27 cellular contexts compared by ENCODE assay signal in the genomic region with DNA sequence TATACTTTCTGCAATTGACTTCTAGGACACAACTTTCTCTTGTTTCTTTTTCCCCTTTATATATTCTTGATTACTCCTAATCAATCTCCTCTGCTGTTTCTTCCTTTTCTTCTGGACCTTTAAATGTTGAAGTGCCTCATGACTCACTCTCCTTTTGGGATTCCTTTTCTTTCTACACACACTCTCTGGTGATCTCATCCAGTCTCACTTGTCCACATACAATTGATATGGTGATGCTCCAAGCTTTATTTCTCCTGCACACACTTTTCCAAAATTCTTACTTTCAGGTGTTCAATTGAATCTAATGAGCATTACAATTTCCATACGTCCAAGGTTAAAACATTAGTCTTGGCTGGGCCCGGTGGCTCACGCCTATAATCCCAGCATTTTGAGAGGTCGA.
A peak's percentile ranks its signal among the peaks of the same experiment; 100 is the strongest.
DNase-seq lines count a peak whose midpoint lies in the region; ATAC-seq and TF ChIP-seq lines count a peak whose summit lies in the region.
"Had no signal": no experiment of that assay in that cellular context is flagged by ENCODE, and none has a peak within 500 bp of the region (broad histone marks: within the 10 kb centered on the region; RNA-seq: fewer than 3 reads in every experiment).

No MANE protein-coding gene starts in this region.

- H3K4me2 ChIP-seq in SK-N-SH, result no peak overlapping the region

- TF ChIP-seq CTCF in fibroblast of pulmonary artery (IDR thresholded peaks at IDR 0.05; ENCODE audit: low read length, missing control alignments) (no peak), SK-N-SH (IDR thresholded peaks at IDR 0.05) (no peak)

- TF ChIP-seq RAD21 in SK-N-SH (IDR thresholded peaks at IDR 0.05; ENCODE audit: low read length), result no peak

- no peak overlapping the region for H3K27ac ChIP-seq in SK-N-SH (ENCODE audit: low read depth in 2 of 2, low read length in 1 of 2)
- H3K27ac ChIP-seq: esophagus squamous epithelium, left ventricle myocardium inferior, SJCRH30 had no signal

- no peak overlapping the region for H3K4me3 ChIP-seq in adipocyte (ENCODE audit: low read length)
- no peak overlapping the region for H3K4me3 ChIP-seq in fibroblast of pulmonary artery (replicated peaks; ENCODE audit: low read depth, low read length)
- H3K4me3 ChIP-seq in SK-N-SH (ENCODE audit: low read depth in 2 of 2, low read length in 1 of 2), result no peak overlapping the region
- H3K4me3 ChIP-seq: esophagus squamous epithelium, left ventricle myocardium inferior, SJCRH30 had no signal

- POLR2A ChIA-PET in SK-N-SH (lab: Yijun Ruan, JAX), result no interaction called here

- H4K20me1 ChIP-seq in SK-N-SH (ENCODE audit: insufficient read depth), result no peaks in the 10 kb centered on the region

- ATAC-seq in GM18519 (IDR thresholded peaks at IDR 0.05; ENCODE audit: low FRiP score, unreplicated experiment), result no peak
- ATAC-seq in GM21515 (IDR thresholded peaks at IDR 0.05; ENCODE audit: unreplicated experiment), result no peak
- ATAC-seq in GM21723 (IDR thresholded peaks at IDR 0.05; ENCODE audit: unreplicated experiment), result no peak
- ATAC-seq: activated T-cell treated with anti-CD3 and anti-CD28 coated beads, Interleukin-2, amount 50 U/mL, for 72 hours; naive thymus-derived CD4-positive, alpha-beta T cell; Panc1; T-cell had no signal

- H3K4me1 ChIP-seq in adipocyte (ENCODE audit: control insufficient read depth, insufficient read depth, low read length), result no peaks in the 10 kb centered on the region
- H3K4me1 ChIP-seq in SK-N-SH (ENCODE audit: control insufficient read depth in 1 of 2, insufficient read depth in 2 of 2, low read depth in 1 of 2, low read length in 1 of 2), result no peaks in the 10 kb centered on the region
- H3K4me1 ChIP-seq: esophagus squamous epithelium, left ventricle myocardium inferior, SJCRH30 had no signal

- no peaks in the 10 kb centered on the region for H3K9me2 ChIP-seq in SK-N-SH

- no peaks in the 10 kb centered on the region for H3K9me3 ChIP-seq in adipocyte (ENCODE audit: control insufficient read depth, low read length)
- H3K9me3 ChIP-seq in SK-N-SH, result no peaks in the 10 kb centered on the region; the same call in 1 of the 2 replicates
- H3K9me3 ChIP-seq: SJCRH30 had no signal

- WGBS in SK-N-SH (ENCODE audit: low lambda C conversion rate), result 23% methylated on average over 4 of the region's 4 CpGs

- H3K27me3 ChIP-seq in adipocyte (replicated peaks; ENCODE audit: control insufficient read depth, insufficient read depth, low read length), result no peaks in the 10 kb centered on the region
- no peaks in the 10 kb centered on the region for H3K27me3 ChIP-seq in SK-N-SH (ENCODE audit: insufficient read depth)
- H3K27me3 ChIP-seq: esophagus squamous epithelium, SJCRH30 had no signal

- no peaks in the 10 kb centered on the region for H3F3A ChIP-seq in SK-N-SH (replicated peaks; ENCODE audit: insufficient read depth)

- H3K79me2 ChIP-seq in SK-N-SH (ENCODE audit: insufficient read depth), result no peaks in the 10 kb centered on the region

- H2AFZ ChIP-seq in SK-N-SH (ENCODE audit: low read depth), result no peak overlapping the region

- CTCF ChIA-PET in SK-N-SH (lab: Yijun Ruan, JAX), result no interaction called here

- H3K9ac ChIP-seq in adipocyte (ENCODE audit: low read length) (no peak overlapping the region), SK-N-SH (no peak overlapping the region)

- no peak for TF ChIP-seq EP300 in SK-N-SH (IDR thresholded peaks at IDR 0.05; ENCODE audit: borderline replicate concordance in 1 of 2, low read depth in 1 of 2, low read length in 1 of 2)

- H3K36me3 ChIP-seq in adipocyte (ENCODE audit: control insufficient read depth, insufficient read depth, low read length, severe bottlenecking) (no peaks in the 10 kb centered on the region), SK-N-SH (replicated peaks in 1 of 2; ENCODE audit: control insufficient read depth in 1 of 2, insufficient read depth in 2 of 2, low read length in 1 of 2) (no peaks in the 10 kb centered on the region)
- H3K36me3 ChIP-seq: esophagus squamous epithelium, left ventricle myocardium inferior, SJCRH30 had no signal

- peak; percentile 20 for DNase-seq in HS-5 (ENCODE audit: low read depth)
- peak; percentile 21 for DNase-seq in adipocyte (ENCODE audit: low read depth)
- peak; percentile 27 for DNase-seq in fibroblast of pulmonary artery (ENCODE audit: low read depth)
- no peak for DNase-seq in SK-N-SH
- DNase-seq: activated CD4-positive, alpha-beta T cell treated with anti-CD3 and anti-CD28 coated beads, Interleukin-2, amount 50 U/mL, for 4 hours; activated CD4-positive, CD25-positive, alpha-beta regulatory T cell; activated naive CD4-positive, alpha-beta T cell treated with Interleukin-2 at 50 U/mL for 16 hours; activated T-cell treated with anti-CD3 and anti-CD28 coated beads, Interleukin-2, amount 50 U/mL, for 72 hours; caudate nucleus; DND-41; endodermal cell; esophagus squamous epithelium; H9; islet precursor cell; Karpas-422; left ventricle myocardium inferior; naive thymus-derived CD4-positive, alpha-beta T cell; NCI-H1694 treated with DMSO at 0.1 percent for 48 hours; NCI-H2171; NCI-H526; SJCRH30; stimulated activated naive CD4-positive, alpha-beta T cell; T-cell had no signal

TF ChIP-seq in SK-N-SH, 30 proteins besides CTCF, POLR2A, EP300 and RAD21:
- TF ChIP-seq, protein P1, sequence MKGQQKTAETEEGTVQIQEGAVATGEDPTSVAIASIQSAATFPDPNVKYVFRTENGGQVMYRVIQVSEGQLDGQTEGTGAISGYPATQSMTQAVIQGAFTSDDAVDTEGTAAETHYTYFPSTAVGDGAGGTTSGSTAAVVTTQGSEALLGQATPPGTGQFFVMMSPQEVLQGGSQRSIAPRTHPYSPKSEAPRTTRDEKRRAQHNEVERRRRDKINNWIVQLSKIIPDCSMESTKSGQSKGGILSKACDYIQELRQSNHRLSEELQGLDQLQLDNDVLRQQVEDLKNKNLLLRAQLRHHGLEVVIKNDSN (IDR thresholded peaks at IDR 0.05; ENCODE audit: borderline replicate concordance, low read depth), result no peak
- no peak for TF ChIP-seq YY1 (IDR thresholded peaks at IDR 0.05; ENCODE audit: low read depth)
- TF ChIP-seq, protein P2, sequence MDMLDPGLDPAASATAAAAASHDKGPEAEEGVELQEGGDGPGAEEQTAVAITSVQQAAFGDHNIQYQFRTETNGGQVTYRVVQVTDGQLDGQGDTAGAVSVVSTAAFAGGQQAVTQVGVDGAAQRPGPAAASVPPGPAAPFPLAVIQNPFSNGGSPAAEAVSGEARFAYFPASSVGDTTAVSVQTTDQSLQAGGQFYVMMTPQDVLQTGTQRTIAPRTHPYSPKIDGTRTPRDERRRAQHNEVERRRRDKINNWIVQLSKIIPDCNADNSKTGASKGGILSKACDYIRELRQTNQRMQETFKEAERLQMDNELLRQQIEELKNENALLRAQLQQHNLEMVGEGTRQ (IDR thresholded peaks at IDR 0.05; ENCODE audit: borderline replicate concordance, low read depth, low read length), result no peak
- no peak for TF ChIP-seq RCOR1 (IDR thresholded peaks at IDR 0.05; ENCODE audit: low read length)
- TF ChIP-seq, protein P3, sequence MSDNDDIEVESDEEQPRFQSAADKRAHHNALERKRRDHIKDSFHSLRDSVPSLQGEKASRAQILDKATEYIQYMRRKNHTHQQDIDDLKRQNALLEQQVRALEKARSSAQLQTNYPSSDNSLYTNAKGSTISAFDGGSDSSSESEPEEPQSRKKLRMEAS (IDR thresholded peaks at IDR 0.05; ENCODE audit: low read depth), result no peak
- no peak for TF ChIP-seq EZH2phosphoT487 (IDR thresholded peaks at IDR 0.05; ENCODE audit: borderline replicate concordance, low read depth)
- TF ChIP-seq GABPA (IDR thresholded peaks at IDR 0.05; ENCODE audit: low read depth), result no peak
- TF ChIP-seq NRF1 (IDR thresholded peaks at IDR 0.05; ENCODE audit: low read depth, low read length), result no peak
- no peak for TF ChIP-seq TCF12 (IDR thresholded peaks at IDR 0.05)
- no peak for TF ChIP-seq FOXM1 (IDR thresholded peaks at IDR 0.05; ENCODE audit: low read depth)
- TF ChIP-seq TEAD4 (IDR thresholded peaks at IDR 0.05; ENCODE audit: borderline replicate concordance, insufficient read depth), result no peak
